14 cellular contexts compared by ENCODE assay signal in the genomic region with DNA sequence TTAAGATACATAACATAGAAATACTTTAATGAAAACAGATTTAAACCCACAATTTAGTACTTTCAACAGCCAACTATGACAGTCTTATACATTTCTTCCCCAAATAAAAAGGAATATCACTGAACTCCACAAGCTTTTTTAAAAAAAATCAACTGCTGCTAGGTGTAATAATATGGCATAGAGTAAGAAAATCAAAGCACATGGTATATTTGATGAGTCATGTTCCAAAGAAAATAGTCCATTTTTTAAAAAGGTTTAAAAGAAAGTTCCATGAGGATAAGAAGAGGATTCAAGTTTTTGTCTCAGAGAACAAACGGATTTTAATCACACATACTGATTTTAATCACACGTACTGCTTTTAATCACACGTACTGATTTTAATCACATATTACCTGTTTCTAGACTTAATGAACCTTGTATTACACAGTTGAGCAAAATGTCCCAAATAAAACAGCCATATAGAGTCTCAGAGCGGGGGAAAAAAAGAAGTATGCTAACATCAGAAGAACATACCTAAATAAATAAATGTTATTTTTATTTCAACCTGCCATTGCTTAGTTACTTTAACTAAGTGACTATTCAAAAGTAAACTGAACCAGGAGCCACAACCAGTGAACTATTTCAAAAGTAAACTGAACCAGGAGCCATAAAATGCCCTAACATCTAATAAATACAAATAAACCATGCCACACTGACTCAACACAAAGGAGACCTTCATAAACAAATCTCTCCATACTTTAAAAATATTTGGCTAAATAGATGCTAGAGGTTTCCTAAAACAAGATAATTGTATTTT.
DNase-seq lines count a peak whose midpoint lies in the region; ATAC-seq, FAIRE-seq and TF ChIP-seq lines count a peak whose summit lies in the region.
"Had no signal": no experiment of that assay in that cellular context is flagged by ENCODE, and none has a peak within 500 bp of the region (broad histone marks: within the 10 kb centered on the region; RNA-seq: fewer than 3 reads in every experiment).

No MANE protein-coding gene starts in this region.

- H2AFZ ChIP-seq in GM23338 (no peak overlapping the region), PC-3 (ENCODE audit: low read length) (no peak overlapping the region)

- FAIRE-seq in A549 (lab: Jason Lieb, UNC) (peak; percentile 67), bronchial epithelial cell (lab: Jason Lieb, UNC) (peak; percentile 28)
- FAIRE-seq: H1, HTR-8/SVneo had no signal

- POLR2A ChIA-PET in A549 (lab: Yijun Ruan, JAX) = no interaction called here
- POLR2A ChIA-PET in PC-3 (lab: Charles Lee; ENCODE audit: unreplicated experiment) = no interaction called here

- in situ Hi-C loops in GM13977 (cut with MboI; ENCODE audit: low pct_unique_long_range_greater_than_20kb, low sequenced_read_pairs, unreplicated experiment) = no loop called here

- intact Hi-C loops in PC-3 (cut with micrococcal nuclease) = loop anchor here (2.0 to 10.0 kb wide), 4 partner anchors 27 to 212 kb away; a partner anchor contains a TSS

- H3K4me2 ChIP-seq in A549 (peak overlapping the region; percentile 39; the same call in 2 of the 3 replicates), GM23338 (no peak overlapping the region), PC-3 (ENCODE audit: low read length) (no peak overlapping the region)

- H3K27me3 Mint-ChIP-seq in GM23338 (ENCODE audit: insufficient read depth, low read depth, poor library complexity) = peaks cover 2% of the 10 kb centered on the region
- H3K27me3 Mint-ChIP-seq: CD8-positive, alpha-beta memory T cell had no signal

- H3K9me2 ChIP-seq in GM23338 (ENCODE audit: insufficient read depth) (no peaks in the 10 kb centered on the region; the same call in 1 of the 2 replicates), PC-3 (replicated peaks; ENCODE audit: low read length) (no peaks in the 10 kb centered on the region)

- H3K4me3 Mint-ChIP-seq in GM23338 = no peak overlapping the region
- H3K4me3 Mint-ChIP-seq: CD14-positive monocyte; CD8-positive, alpha-beta memory T cell had no signal

- BruUV-seq in PC-3 (replicated peaks; lab: Mats Ljungman, UMichigan) = no TSS peak

- H3K79me2 ChIP-seq in GM23338 (replicated peaks; ENCODE audit: insufficient read depth) (no peaks in the 10 kb centered on the region), PC-3 (ENCODE audit: low read length) (0 out of 2 replicates have a peak, but pooled peaks cover 4% of the 10 kb centered on the region)

- H3K36me3 ChIP-seq in GM23338 (ENCODE audit: insufficient read depth) = no peaks in the 10 kb centered on the region
- H3K36me3 ChIP-seq in PC-3 (ENCODE audit: low read depth, low read length) = peaks cover 3% of the 10 kb centered on the region; the same call in 1 of the 2 replicates
- no peaks in the 10 kb centered on the region for H3K36me3 ChIP-seq in bronchial epithelial cell (ENCODE audit: control insufficient read depth, insufficient read depth, low read length)

- TF ChIP-seq POLR2A in A549 (IDR thresholded peaks at IDR 0.05; ENCODE audit: low read length) = no peak

- no peak for TF ChIP-seq CTCF in A549 (IDR thresholded peaks at IDR 0.05)
- TF ChIP-seq CTCF in GM23338 (conservative IDR thresholded peaks at IDR 0.05; ENCODE audit: low read depth in 2 of 2) = no peak
- TF ChIP-seq CTCF in PC-3 (conservative IDR thresholded peaks at IDR 0.05; ENCODE audit: low read depth, low read length) = no peak
- no peak for TF ChIP-seq CTCF in bronchial epithelial cell (IDR thresholded peaks at IDR 0.05; ENCODE audit: insufficient read depth, low read length, severe bottlenecking)
- TF ChIP-seq CTCF in GM13977 (IDR thresholded peaks at IDR 0.05; ENCODE audit: extremely low read depth, insufficient read depth, missing control alignments) = no peak

- TF ChIP-seq RAD21 in A549 (conservative IDR thresholded peaks at IDR 0.05 in 1 of 2, IDR thresholded peaks at IDR 0.05 in 1 of 2) = no peak

- DNase-seq in A549 (ENCODE audit: low read depth in 1 of 2, low spot score in 1 of 2) = no peak
- DNase-seq in GM23338 (ENCODE audit: low spot score) = no peak
- DNase-seq in PC-3 = peak; percentile 63
- no peak for DNase-seq in bronchial epithelial cell (ENCODE audit: low read depth)
- DNase-seq in cerebellar nuclear complex (lab: John Stamatoyannopoulos, UW) = no peak
- no peak for DNase-seq in GM13977 (ENCODE audit: low spot score)
- DNase-seq: Caco-2; CD8-positive, alpha-beta memory T cell; HCEC 1CT; KBM-7 had no signal

- CTCF ChIA-PET in A549 (lab: Yijun Ruan, JAX) (no interaction called here), PC-3 (lab: Charles Lee) (no interaction called here)

- 83% methylated on average over 4 of the region's 4 CpGs for WGBS in A549 (ENCODE audit: missing lambda C conversion rate)

- H3K4me1 Mint-ChIP-seq in GM23338 = peaks cover 5% of the 10 kb centered on the region; the same call in 2 of the 3 replicates

- no peaks in the 10 kb centered on the region for H4K20me1 ChIP-seq in GM23338 (replicated peaks; ENCODE audit: insufficient read depth)
- H4K20me1 ChIP-seq in PC-3 (ENCODE audit: low read length) = no peaks in the 10 kb centered on the region

- ATAC-seq in A549 (no peak), GM23338 (no peak), PC-3 (peak; percentile 83), GM21360 (IDR thresholded peaks at IDR 0.05; ENCODE audit: unreplicated experiment) (no peak)

- peaks cover 28% of the 10 kb centered on the region for H3K36me3 Mint-ChIP-seq in GM23338 (ENCODE audit: low read depth)

- H3K9ac ChIP-seq in PC-3 (ENCODE audit: low read length) = no peak overlapping the region

- H3K4me3 ChIP-seq in A549 (no peak overlapping the region), GM23338 (no peak overlapping the region), PC-3 (ENCODE audit: low read length) (no peak overlapping the region), bronchial epithelial cell (ENCODE audit: low read depth, low read length) (no peak overlapping the region)

- H3K27me3 ChIP-seq in GM23338 (ENCODE audit: insufficient read depth) (no peaks in the 10 kb centered on the region), PC-3 (ENCODE audit: low read length) (no peaks in the 10 kb centered on the region), bronchial epithelial cell (ENCODE audit: control insufficient read depth, insufficient read depth, low read length) (no peaks in the 10 kb centered on the region)

- no peaks in the 10 kb centered on the region for H3F3A ChIP-seq in GM23338 (replicated peaks; ENCODE audit: low read depth)
- no peaks in the 10 kb centered on the region for H3F3A ChIP-seq in PC-3 (ENCODE audit: low read length, unreplicated experiment)

- H3K9me3 ChIP-seq in A549 (no peaks in the 10 kb centered on the region), PC-3 (ENCODE audit: low read length) (peaks cover 10% of the 10 kb centered on the region; the same call in 1 of the 2 replicates)

- peak overlapping the region; percentile 66 for H3K27ac Mint-ChIP-seq in GM23338
- H3K27ac Mint-ChIP-seq: CD14-positive monocyte; CD8-positive, alpha-beta memory T cell had no signal

- H3K9me3 Mint-ChIP-seq in GM23338 = peaks cover 22% of the 10 kb centered on the region

- TF ChIP-seq EP300 in A549 (IDR thresholded peaks at IDR 0.05) = no peak

- H3K27ac ChIP-seq in A549 = peak overlapping the region in 1 of 2 experiments; percentile 17; a peak in 2 of 6 replicates
- H3K27ac ChIP-seq in GM23338 (ENCODE audit: low read depth) = no peak overlapping the region
- H3K27ac ChIP-seq in PC-3 (ENCODE audit: low read length) = peak overlapping the region; percentile 50

- H3K4me1 ChIP-seq in A549 = peaks cover 13% of the 10 kb centered on the region
- H3K4me1 ChIP-seq in GM23338 (ENCODE audit: insufficient read depth) = peaks cover 4% of the 10 kb centered on the region; the same call in 1 of the 2 replicates
- peaks cover 32% of the 10 kb centered on the region for H3K4me1 ChIP-seq in PC-3 (ENCODE audit: insufficient read depth, low read length)
- H3K4me1 ChIP-seq: Caco-2 had no signal

TF ChIP-seq in A549, 52 proteins besides CTCF, POLR2A, EP300 and RAD21 (continues in another document):
- TF ChIP-seq MAFK (IDR thresholded peaks at IDR 0.05; ENCODE audit: partially characterized antibody) (peak; percentile 44), GATA3 (IDR thresholded peaks at IDR 0.05; ENCODE audit: borderline replicate concordance) (no peak), CHD2 (IDR thresholded peaks at IDR 0.05; ENCODE audit: low read length, partially characterized antibody) (no peak), RARB (CRISPR knock-in tag; IDR thresholded peaks at IDR 0.05) (no peak), CBX2 (IDR thresholded peaks at IDR 0.05; ENCODE audit: borderline replicate concordance, low read depth) (no peak), NFE2L2 (conservative IDR thresholded peaks at IDR 0.05; ENCODE audit: low read length) (peak; percentile 71; the same call in 1 of the 2 replicates), FOSL2 (IDR thresholded peaks at IDR 0.05) (no peak), FOSL2 (CRISPR knock-in tag; IDR thresholded peaks at IDR 0.05) (peak; percentile 45; the same call in 1 of the 2 replicates)
- TF ChIP-seq, protein P1, sequence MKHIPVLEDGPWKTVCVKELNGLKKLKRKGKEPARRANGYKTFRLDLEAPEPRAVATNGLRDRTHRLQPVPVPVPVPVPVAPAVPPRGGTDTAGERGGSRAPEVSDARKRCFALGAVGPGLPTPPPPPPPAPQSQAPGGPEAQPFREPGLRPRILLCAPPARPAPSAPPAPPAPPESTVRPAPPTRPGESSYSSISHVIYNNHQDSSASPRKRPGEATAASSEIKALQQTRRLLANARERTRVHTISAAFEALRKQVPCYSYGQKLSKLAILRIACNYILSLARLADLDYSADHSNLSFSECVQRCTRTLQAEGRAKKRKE (CRISPR knock-in tag; IDR thresholded peaks at IDR 0.05; ENCODE audit: low read depth) = no peak

TF ChIP-seq in GM23338, 12 proteins besides CTCF, POLR2A, EP300 and RAD21 (continues in another document):
- no peak for TF ChIP-seq CREB1 (CRISPR knock-in tag; IDR thresholded peaks at IDR 0.05; ENCODE audit: low read depth)
- TF ChIP-seq STAT1 (IDR thresholded peaks at IDR 0.05; ENCODE audit: unreplicated experiment) = no peak
- no peak for TF ChIP-seq NANOG (IDR thresholded peaks at IDR 0.05; ENCODE audit: borderline replicate concordance)
- no peak for TF ChIP-seq POLR2AphosphoS5 (IDR thresholded peaks at IDR 0.05; ENCODE audit: low read depth)
- no peak for TF ChIP-seq ZNF331 (CRISPR knock-in tag; IDR thresholded peaks at IDR 0.05; ENCODE audit: low read depth)
- TF ChIP-seq EZH2phosphoT487 (IDR thresholded peaks at IDR 0.05; ENCODE audit: unreplicated experiment) = no peak
